In genomic region chr14:74713395-74713735, GRCh38 we compare ENCODE assay signal across 8 cellular contexts. TPM values are rescaled to one million over a fixed set of nuclear protein-coding genes. Genes with fewer than 3 reads are reported as not detected.
DNase-seq lines count a peak whose midpoint lies in the region; ATAC-seq and TF ChIP-seq lines count a peak whose summit lies in the region.

No MANE protein-coding gene starts in this region.

- ATAC-seq in GM21723 (IDR thresholded peaks at IDR 0.05; ENCODE audit: unreplicated experiment) = peak; percentile 11
- ATAC-seq in HG03025 (IDR thresholded peaks at IDR 0.05; ENCODE audit: low FRiP score, unreplicated experiment) = no peak

- peak overlapping the region; percentile 100 for H3K4me3 Mint-ChIP-seq in glutamatergic neuron (ENCODE audit: unreplicated experiment)

- H3K27ac Mint-ChIP-seq in glutamatergic neuron (ENCODE audit: unreplicated experiment) = peak overlapping the region; percentile 92

- TF ChIP-seq CTCF in WERI-Rb-1 (IDR thresholded peaks at IDR 0.05; ENCODE audit: low read depth, low read length) (no peak), glutamatergic neuron (IDR thresholded peaks at IDR 0.05; ENCODE audit: partially characterized antibody, unreplicated experiment) (no peak)

- DNase-seq in WERI-Rb-1 (no peak), glutamatergic neuron (no peak), skeletal muscle cell (ENCODE audit: low read depth) (no peak), GM19240 (ENCODE audit: insufficient read length, low spot score) (no peak), NOMO-1 treated with DMSO at 0.1 percent for 48 hours (lab: John Stamatoyannopoulos, UW; ENCODE audit: unreplicated experiment) (no peak)
- DNase-seq in activated effector memory CD4-positive, alpha-beta T cell treated with Interleukin-2 at 50 U/mL for 16 hours = no peak

- peaks cover 10% of the 10 kb centered on the region for H3K4me1 Mint-ChIP-seq in glutamatergic neuron (ENCODE audit: low read depth, unreplicated experiment)

- H3K27me3 ChIP-seq in WERI-Rb-1 (ENCODE audit: insufficient read depth, low read depth, severe bottlenecking) = no peaks in the 10 kb centered on the region

- H3K36me3 Mint-ChIP-seq in glutamatergic neuron (ENCODE audit: unreplicated experiment) = no peaks in the 10 kb centered on the region

- H3K9me3 ChIP-seq in WERI-Rb-1 (ENCODE audit: severe bottlenecking) = no peaks in the 10 kb centered on the region

- H3K4me3 ChIP-seq in WERI-Rb-1 (ENCODE audit: low read depth, low read length) (peak overlapping the region; percentile 88), skeletal muscle cell (ENCODE audit: low read depth, low read length) (peak overlapping the region; percentile 87)

- peaks cover 15% of the 10 kb centered on the region for H3K36me3 ChIP-seq in WERI-Rb-1

- H3K9me3 Mint-ChIP-seq in glutamatergic neuron (ENCODE audit: unreplicated experiment) = peaks cover 3% of the 10 kb centered on the region

- no peaks in the 10 kb centered on the region for H3K27me3 Mint-ChIP-seq in glutamatergic neuron (ENCODE audit: unreplicated experiment)

- peak overlapping the region; percentile 55 for H3K27ac ChIP-seq in WERI-Rb-1

RNA-seq across cellular contexts. Expression of gene FCF1, which starts 0.4 kb away (rescaled TPM):
- 39.9 TPM for total RNA-seq in glutamatergic neuron (ENCODE audit: unreplicated experiment)

RNA-seq across cellular contexts. Expression of gene AREL1, which starts 0.5 kb away (rescaled TPM):
- total RNA-seq in glutamatergic neuron (ENCODE audit: unreplicated experiment) = 69.7 TPM

RNA-seq across cellular contexts. Expression of gene YLPM1, which starts 49.8 kb away (rescaled TPM):
- 99.9 TPM for total RNA-seq in glutamatergic neuron (ENCODE audit: unreplicated experiment)
